In the genomic region with DNA sequence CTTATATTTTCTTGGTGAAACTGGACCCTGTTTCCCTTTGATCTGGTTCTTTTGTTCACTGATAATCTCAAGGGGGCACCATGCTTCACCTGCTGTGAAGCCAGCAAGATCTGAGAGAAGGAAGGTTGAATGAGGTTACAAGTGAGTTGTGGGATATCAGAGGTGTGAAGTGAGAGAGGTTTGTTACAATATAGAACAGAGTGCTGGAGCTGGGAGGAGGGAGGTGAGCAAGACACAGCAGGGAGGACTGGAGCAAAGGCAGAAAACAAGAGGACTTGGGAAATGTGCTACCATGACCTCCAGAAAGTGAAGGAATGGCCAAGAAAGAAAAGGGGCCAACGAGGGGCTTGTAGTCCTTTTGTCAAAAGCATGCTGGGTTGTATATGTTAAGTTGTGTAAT, we compare ENCODE assay signal across 35 cellular contexts.
"Had no signal": no experiment of that assay in that cellular context is flagged by ENCODE, and none has a peak within 500 bp of the region (broad histone marks: within the 10 kb centered on the region; RNA-seq: fewer than 3 reads in every experiment).

No MANE protein-coding gene starts in this region.

- H3K36me3 Mint-ChIP-seq: activated CD4-positive, alpha-beta memory T cell treated with anti-CD3 and anti-CD28 coated beads for 36 hours; activated naive CD8-positive, alpha-beta T cell treated with anti-CD3 and anti-CD28 coated beads for 36 hours had no signal

- H3K4me1 Mint-ChIP-seq: activated B cell treated with CpG ODN at 0.5 μM for 24 hours; activated CD4-positive, alpha-beta T cell treated with anti-CD3 and anti-CD28 coated beads, Interleukin-2, amount 10 ng/mL, durations not matched to agents 24 days and 14 days; activated naive CD8-positive, alpha-beta T cell treated with anti-CD3 and anti-CD28 coated beads for 36 hours; activated T-helper 17 cell treated with anti-CD3 and anti-CD28 coated beads, Interleukin-2, amount 50 U/mL, for 72 hours had no signal

- H3K36me3 ChIP-seq: adrenal gland, brain microvascular endothelial cell, breast epithelium had no signal

- H3K9me3 ChIP-seq: body of pancreas had no signal

- H3K4me1 ChIP-seq: adrenal gland, breast epithelium had no signal

- FAIRE-seq: astrocyte, TTC549 had no signal

- H3K4me3 Mint-ChIP-seq: activated B cell treated with CpG ODN at 0.5 μM for 24 hours; activated CD4-positive, alpha-beta memory T cell treated with anti-CD3 and anti-CD28 coated beads for 36 hours; activated CD4-positive, alpha-beta T cell treated with anti-CD3 and anti-CD28 coated beads, Interleukin-2, amount 10 ng/mL, durations not matched to agents 24 days and 14 days; activated CD8-positive, alpha-beta T cell treated with anti-CD3 and anti-CD28 coated beads for 36 hours; activated naive CD4-positive, alpha-beta T cell treated with anti-CD3 and anti-CD28 coated beads for 36 hours; activated naive CD8-positive, alpha-beta T cell treated with anti-CD3 and anti-CD28 coated beads for 36 hours; activated T-cell treated with anti-CD3 and anti-CD28 coated beads, Interleukin-2, amount 50 U/mL, for 4 hours; activated T-cell treated with anti-CD3 and anti-CD28 coated beads, Interleukin-2, amount 50 U/mL, for 72 hours; activated T-helper 1 cell treated with anti-CD3 and anti-CD28 coated beads, Interleukin-12 subunit alpha, Interleukin-12 subunit beta, Interleukin-2, Interleukin-4 antibody, amounts not matched to agents 30 ng/mL and 10 ng/mL and 1 ng/mL, durations not matched to agents 14 hours and 24 hours and 36 hours; activated T-helper 17 cell treated with anti-CD3 and anti-CD28 coated beads, Interleukin-2, amount 50 U/mL, for 72 hours; T-helper 2 cell treated with Interferon-gamma antibody and Interleukin-4, amounts not matched to agents 5 μg/mL and 100 μg/mL, for 36 hours had no signal

- DNase-seq: activated B cell treated with CpG ODN at 0.5 μM for 24 hours; activated CD4-positive, alpha-beta memory T cell treated with anti-CD3 and anti-CD28 coated beads for 36 hours; activated CD4-positive, alpha-beta T cell treated with anti-CD3 and anti-CD28 coated beads for 4 hours; activated CD4-positive, alpha-beta T cell treated with anti-CD3 and anti-CD28 coated beads, Interleukin-2, amount 10 ng/mL, durations not matched to agents 24 days and 14 days; activated CD4-positive, alpha-beta T cell treated with anti-CD3 and anti-CD28 coated beads, Interleukin-2, amount 50 U/mL, for 1 hour; activated CD4-positive, alpha-beta T cell treated with anti-CD3 and anti-CD28 coated beads, Interleukin-2, amount 50 U/mL, for 4 hours; activated CD4-positive, CD25-positive, alpha-beta regulatory T cell treated with anti-CD3 and anti-CD28 coated beads, Interleukin-2, amount 50 U/mL, for 72 hours; activated CD8-positive, alpha-beta memory T cell treated with anti-CD3 and anti-CD28 coated beads, Interleukin-2, amount 50 U/mL, for 4 hours; activated CD8-positive, alpha-beta T cell treated with anti-CD3 and anti-CD28 coated beads for 36 hours; activated effector memory CD4-positive, alpha-beta T cell treated with anti-CD3 and anti-CD28 coated beads, Interleukin-2, amount 50 U/mL, for 16 hours; activated gamma-delta T cell treated with Interleukin-2 at 50 U/mL for 16 hours; activated naive CD4-positive, alpha-beta T cell; activated naive CD4-positive, alpha-beta T cell treated with anti-CD3 and anti-CD28 coated beads for 36 hours; activated naive CD4-positive, alpha-beta T cell treated with anti-CD3 and anti-CD28 coated beads, Interleukin-2, amount 50 U/mL, for 16 hours; activated naive CD8-positive, alpha-beta T cell treated with anti-CD3 and anti-CD28 coated beads for 36 hours; activated T-cell treated with anti-CD3 and anti-CD28 coated beads for 4 hours; activated T-cell treated with anti-CD3 and anti-CD28 coated beads, Interleukin-2, amount 50 U/mL, for 1 hour; activated T-cell treated with anti-CD3 and anti-CD28 coated beads, Interleukin-2, amount 50 U/mL, for 4 hours; activated T-cell treated with anti-CD3 and anti-CD28 coated beads, Interleukin-2, amount 50 U/mL, for 72 hours; adrenal gland; amniotic stem cell; aorta; body of pancreas; brain microvascular endothelial cell; central memory CD4-positive, alpha-beta T cell; T-helper 2 cell; T-helper 9 cell had no signal

- H3K27ac Mint-ChIP-seq: activated B cell treated with CpG ODN at 0.5 μM for 24 hours; activated CD4-positive, alpha-beta memory T cell treated with anti-CD3 and anti-CD28 coated beads for 36 hours; activated CD4-positive, alpha-beta T cell treated with anti-CD3 and anti-CD28 coated beads, Interleukin-2, amount 10 ng/mL, durations not matched to agents 24 days and 14 days; activated CD8-positive, alpha-beta T cell treated with anti-CD3 and anti-CD28 coated beads for 36 hours; activated naive CD4-positive, alpha-beta T cell treated with anti-CD3 and anti-CD28 coated beads for 36 hours; activated naive CD4-positive, alpha-beta T cell treated with anti-CD3 and anti-CD28 coated beads, Interleukin-2, amount 50 U/mL, for 72 hours; activated naive CD8-positive, alpha-beta T cell treated with anti-CD3 and anti-CD28 coated beads for 36 hours; activated T-cell treated with anti-CD3 and anti-CD28 coated beads, Interleukin-2, amount 50 U/mL, for 72 hours; activated T-helper 1 cell treated with anti-CD3 and anti-CD28 coated beads, Interleukin-12 subunit alpha, Interleukin-12 subunit beta, Interleukin-2, Interleukin-4 antibody, amounts not matched to agents 30 ng/mL and 10 ng/mL and 1 ng/mL, durations not matched to agents 14 hours and 24 hours and 36 hours; activated T-helper 17 cell treated with anti-CD3 and anti-CD28 coated beads, Interleukin-2, amount 50 U/mL, for 72 hours; T-helper 2 cell treated with Interferon-gamma antibody and Interleukin-4, amounts not matched to agents 5 μg/mL and 100 μg/mL, for 36 hours had no signal

- H3K27ac ChIP-seq: adrenal gland, body of pancreas, brain microvascular endothelial cell, breast epithelium, VCaP had no signal

- H3K27me3 ChIP-seq: adrenal gland, body of pancreas, brain microvascular endothelial cell, breast epithelium had no signal

- ATAC-seq: activated CD8-positive, alpha-beta T cell treated with anti-CD3 and anti-CD28 coated beads for 36 hours; activated naive CD4-positive, alpha-beta T cell treated with anti-CD3 and anti-CD28 coated beads, Interleukin-2, amount 50 U/mL, for 72 hours; activated T-cell treated with anti-CD3 and anti-CD28 coated beads, Interleukin-2, amount 50 U/mL, for 4 hours; activated T-cell treated with anti-CD3 and anti-CD28 coated beads, Interleukin-2, amount 50 U/mL, for 72 hours; activated T-helper 17 cell treated with anti-CD3 and anti-CD28 coated beads, Interleukin-2, amount 50 U/mL, for 72 hours; body of pancreas had no signal

- H3K27me3 Mint-ChIP-seq: activated CD4-positive, alpha-beta T cell treated with anti-CD3 and anti-CD28 coated beads, Interleukin-2, amount 10 ng/mL, durations not matched to agents 24 days and 14 days had no signal

- H3K4me3 ChIP-seq: adrenal gland, body of pancreas, breast epithelium had no signal
